In genomic region chr13:88602786-88603777, GRCh38 we compare ENCODE assay signal across 24 cellular contexts.
"Had no signal": no experiment of that assay in that cellular context is flagged by ENCODE, and none has a peak within 500 bp of the region (broad histone marks: within the 10 kb centered on the region; RNA-seq: fewer than 3 reads in every experiment).

No MANE protein-coding gene starts in this region.

- H3K4me3 Mint-ChIP-seq: activated CD4-positive, alpha-beta memory T cell treated with anti-CD3 and anti-CD28 coated beads for 36 hours; activated naive CD4-positive, alpha-beta T cell treated with anti-CD3 and anti-CD28 coated beads for 36 hours; activated naive CD8-positive, alpha-beta T cell treated with anti-CD3 and anti-CD28 coated beads, Interleukin-2, amount 10 ng/mL, durations not matched to agents 7 days and 5 days; activated T-cell treated with anti-CD3 and anti-CD28 coated beads, Interleukin-2, amount 50 U/mL, for 72 hours; natural killer cell; T-helper 1 cell treated with Interleukin-12 subunit alpha and Interleukin-12 subunit beta and Interleukin-4 antibody, amounts not matched to agents 30 μg/mL and 1 μg/mL, for 36 hours had no signal

- H3K36me3 Mint-ChIP-seq: activated CD4-positive, alpha-beta memory T cell treated with anti-CD3 and anti-CD28 coated beads for 36 hours; activated naive CD8-positive, alpha-beta T cell treated with anti-CD3 and anti-CD28 coated beads, Interleukin-2, amount 10 ng/mL, durations not matched to agents 7 days and 5 days; natural killer cell had no signal

- H3K27ac ChIP-seq: coronary artery, left ventricle myocardium inferior, prostate gland, right atrium auricular region, thyroid gland, upper lobe of right lung had no signal

- H3K9me3 Mint-ChIP-seq: activated naive CD4-positive, alpha-beta T cell treated with anti-CD3 and anti-CD28 coated beads for 36 hours; activated naive CD8-positive, alpha-beta T cell treated with anti-CD3 and anti-CD28 coated beads, Interleukin-2, amount 10 ng/mL, durations not matched to agents 7 days and 5 days had no signal

- H3K27me3 Mint-ChIP-seq: activated CD4-positive, alpha-beta memory T cell treated with anti-CD3 and anti-CD28 coated beads for 36 hours; activated naive CD8-positive, alpha-beta T cell treated with anti-CD3 and anti-CD28 coated beads, Interleukin-2, amount 10 ng/mL, durations not matched to agents 7 days and 5 days had no signal

- H3K4me1 Mint-ChIP-seq: activated naive CD8-positive, alpha-beta T cell treated with anti-CD3 and anti-CD28 coated beads, Interleukin-2, amount 10 ng/mL, durations not matched to agents 7 days and 5 days had no signal

- H3K27me3 ChIP-seq: right atrium auricular region, thyroid gland, upper lobe of right lung had no signal

- DNase-seq: activated CD4-positive, alpha-beta memory T cell treated with anti-CD3 and anti-CD28 coated beads for 36 hours; activated CD4-positive, alpha-beta T cell treated with anti-CD3 and anti-CD28 coated beads for 48 hours; activated CD4-positive, CD25-positive, alpha-beta regulatory T cell; activated effector memory CD4-positive, alpha-beta T cell treated with Interleukin-2 at 50 U/mL for 16 hours; activated naive CD4-positive, alpha-beta T cell treated with anti-CD3 and anti-CD28 coated beads for 36 hours; activated naive CD8-positive, alpha-beta T cell treated with anti-CD3 and anti-CD28 coated beads, Interleukin-2, amount 10 ng/mL, durations not matched to agents 7 days and 5 days; activated T-cell treated with anti-CD3 and anti-CD28 coated beads, Interleukin-2, amount 50 U/mL, for 72 hours; amygdala; cerebellar nuclear complex; erythroblast; foreskin fibroblast; left ventricle myocardium inferior; midbrain; natural killer cell; stimulated activated CD4-positive, alpha-beta T cell treated with anti-CD3 and anti-CD28 coated beads, Interleukin-12 subunit alpha, Interleukin-12 subunit beta, amount 100 ng/mL, for 4 hours; stimulated activated CD4-positive, alpha-beta T cell treated with anti-CD3 and anti-CD28 coated beads, Interleukin-4, amount 100 ng/mL, for 4 hours; stimulated activated naive CD8-positive, alpha-beta T cell treated with anti-CD3 and anti-CD28 coated beads, Interleukin-15, Interleukin-2, amounts not matched to agents 100 U/mL and 50 U/mL, for 24 hours; T1000; thyroid gland; upper lobe of right lung had no signal

- ATAC-seq: activated T-cell treated with anti-CD3 and anti-CD28 coated beads, Interleukin-2, amount 50 U/mL, for 72 hours; natural killer cell; stimulated activated naive CD8-positive, alpha-beta T cell treated with anti-CD3 and anti-CD28 coated beads, Interleukin-15, Interleukin-2, amounts not matched to agents 100 U/mL and 50 U/mL, for 24 hours; upper lobe of right lung had no signal

- H3K4me1 ChIP-seq: left ventricle myocardium inferior, prostate gland, right atrium auricular region, thyroid gland, upper lobe of right lung had no signal

- H3K27ac Mint-ChIP-seq: activated CD4-positive, alpha-beta memory T cell treated with anti-CD3 and anti-CD28 coated beads for 36 hours; activated naive CD4-positive, alpha-beta T cell treated with anti-CD3 and anti-CD28 coated beads for 36 hours; activated naive CD8-positive, alpha-beta T cell treated with anti-CD3 and anti-CD28 coated beads, Interleukin-2, amount 10 ng/mL, durations not matched to agents 7 days and 5 days; activated T-cell treated with anti-CD3 and anti-CD28 coated beads, Interleukin-2, amount 50 U/mL, for 72 hours; natural killer cell; T-helper 1 cell treated with Interleukin-12 subunit alpha and Interleukin-12 subunit beta and Interleukin-4 antibody, amounts not matched to agents 30 μg/mL and 1 μg/mL, for 36 hours had no signal

- H3K4me3 ChIP-seq: coronary artery, left ventricle myocardium inferior, prostate gland, right atrium auricular region, thyroid gland, upper lobe of right lung had no signal

- H3K9me3 ChIP-seq: prostate gland, right atrium auricular region, thyroid gland had no signal

- H3K36me3 ChIP-seq: left ventricle myocardium inferior, prostate gland, right atrium auricular region, thyroid gland, upper lobe of right lung had no signal
